In the genomic region with DNA sequence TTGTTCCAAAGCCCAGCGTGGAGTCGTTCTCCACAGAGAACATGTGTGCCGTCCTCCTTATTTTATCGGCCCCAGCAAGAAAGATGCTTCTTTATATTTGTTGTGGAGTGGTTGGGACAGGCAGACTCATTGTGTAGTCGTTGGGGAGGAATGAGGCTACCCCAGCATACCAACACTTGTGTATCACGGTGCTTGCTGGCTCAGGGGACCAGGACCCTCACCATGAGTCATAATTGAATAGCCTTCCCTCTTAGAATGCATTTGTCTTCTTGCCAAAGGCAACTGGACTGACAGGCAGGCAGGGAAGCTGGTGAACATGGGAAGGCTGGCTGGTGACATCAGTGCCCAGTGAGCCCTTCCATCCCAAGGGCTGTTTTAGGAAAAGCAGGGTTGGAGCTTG, we compare ENCODE assay signal across 15 cellular contexts.
"Had no signal": no experiment of that assay in that cellular context is flagged by ENCODE, and none has a peak within 500 bp of the region (broad histone marks: within the 10 kb centered on the region; RNA-seq: fewer than 3 reads in every experiment).

No MANE protein-coding gene starts in this region.

- H3K27me3 ChIP-seq: brain microvascular endothelial cell, suprapubic skin had no signal

- H3K4me3 Mint-ChIP-seq: activated naive CD4-positive, alpha-beta T cell treated with anti-CD3 and anti-CD28 coated beads, Interleukin-2, amount 50 U/mL, for 24 hours; activated T-cell treated with anti-CD3 and anti-CD28 coated beads, Interleukin-2, amount 50 U/mL, for 24 hours; naive thymus-derived CD4-positive, alpha-beta T cell; stimulated activated naive CD8-positive, alpha-beta T cell treated with anti-CD3 and anti-CD28 coated beads, Interleukin-15, Interleukin-2, amounts not matched to agents 100 ng/mL and 50 ng/mL, for 24 hours; T-cell; type B pancreatic cell had no signal

- H3K4me3 ChIP-seq: skin epidermis, suprapubic skin had no signal

- DNase-seq: activated CD4-positive, alpha-beta T cell treated with anti-CD3 and anti-CD28 coated beads, Interleukin-2, amount 50 U/mL, for 48 hours; activated effector memory CD4-positive, alpha-beta T cell treated with anti-CD3 and anti-CD28 coated beads, Interleukin-2, amount 50 U/mL, for 16 hours; activated T-cell treated with anti-CD3 and anti-CD28 coated beads, Interleukin-2, amount 50 U/mL, for 24 hours; brain microvascular endothelial cell; stimulated activated CD4-positive, alpha-beta T cell treated with anti-CD3 and anti-CD28 coated beads, Interleukin-4, amount 100 ng/mL, for 24 hours; T-cell had no signal

- H3K36me3 Mint-ChIP-seq: activated naive CD4-positive, alpha-beta T cell treated with anti-CD3 and anti-CD28 coated beads, Interleukin-2, amount 50 U/mL, for 24 hours had no signal

- H2AFZ ChIP-seq: parathyroid adenoma had no signal

- ATAC-seq: naive thymus-derived CD4-positive, alpha-beta T cell; T-cell had no signal

- H3K27me3 Mint-ChIP-seq: activated naive CD4-positive, alpha-beta T cell treated with anti-CD3 and anti-CD28 coated beads, Interleukin-2, amount 50 U/mL, for 24 hours; activated T-cell treated with anti-CD3 and anti-CD28 coated beads, Interleukin-2, amount 50 U/mL, for 24 hours; naive thymus-derived CD4-positive, alpha-beta T cell; stimulated activated naive CD8-positive, alpha-beta T cell treated with anti-CD3 and anti-CD28 coated beads, Interleukin-15, Interleukin-2, amounts not matched to agents 100 ng/mL and 50 ng/mL, for 24 hours; T-cell; type B pancreatic cell had no signal

- H3K27ac Mint-ChIP-seq: activated naive CD4-positive, alpha-beta T cell treated with anti-CD3 and anti-CD28 coated beads, Interleukin-2, amount 50 U/mL, for 24 hours; activated T-cell treated with anti-CD3 and anti-CD28 coated beads, Interleukin-2, amount 50 U/mL, for 24 hours; naive thymus-derived CD4-positive, alpha-beta T cell; stimulated activated naive CD8-positive, alpha-beta T cell treated with anti-CD3 and anti-CD28 coated beads, Interleukin-15, Interleukin-2, amounts not matched to agents 100 ng/mL and 50 ng/mL, for 24 hours; T-cell; type B pancreatic cell had no signal

- H3K9me3 Mint-ChIP-seq: activated naive CD4-positive, alpha-beta T cell treated with anti-CD3 and anti-CD28 coated beads, Interleukin-2, amount 50 U/mL, for 24 hours; activated T-cell treated with anti-CD3 and anti-CD28 coated beads, Interleukin-2, amount 50 U/mL, for 24 hours; stimulated activated naive CD8-positive, alpha-beta T cell treated with anti-CD3 and anti-CD28 coated beads, Interleukin-15, Interleukin-2, amounts not matched to agents 100 ng/mL and 50 ng/mL, for 24 hours; T-cell; type B pancreatic cell had no signal

- H3K9ac ChIP-seq: parathyroid adenoma had no signal

- H3K9me3 ChIP-seq: suprapubic skin had no signal

- H3K27ac ChIP-seq: brain microvascular endothelial cell, epithelial cell of prostate, parathyroid adenoma, skin epidermis, suprapubic skin, VCaP had no signal
